Comparison of ENCODE assay signal across 38 cellular contexts in genomic region chr11:97072420-97072819, GRCh38.
"Had no signal": no experiment of that assay in that cellular context is flagged by ENCODE, and none has a peak within 500 bp of the region (broad histone marks: within the 10 kb centered on the region; RNA-seq: fewer than 3 reads in every experiment).

No MANE protein-coding gene starts in this region.

- H3K4me1 ChIP-seq: adrenal gland, ascending aorta, body of pancreas, breast epithelium had no signal

- H3K27me3 Mint-ChIP-seq: activated naive CD4-positive, alpha-beta T cell treated with anti-CD3 and anti-CD28 coated beads, Interleukin-2, amount 10 ng/mL, durations not matched to agents 7 days and 5 days; activated naive CD4-positive, alpha-beta T cell treated with anti-CD3 and anti-CD28 coated beads, Interleukin-2, amount 50 U/mL, for 24 hours; activated naive CD8-positive, alpha-beta T cell; activated naive CD8-positive, alpha-beta T cell treated with anti-CD3 and anti-CD28 coated beads for 36 hours; activated naive CD8-positive, alpha-beta T cell treated with anti-CD3 and anti-CD28 coated beads, Interleukin-2, amount 10 ng/mL, durations not matched to agents 7 days and 5 days; activated naive CD8-positive, alpha-beta T cell treated with anti-CD3 and anti-CD28 coated beads, Interleukin-2, amount 50 U/mL, for 24 hours; activated T-cell treated with anti-CD3 and anti-CD28 coated beads, Interleukin-2, amount 50 U/mL, for 24 hours; activated T-helper 17 cell treated with anti-CD3 and anti-CD28 coated beads, Interleukin-2, amount 50 U/mL, for 72 hours; central memory CD8-positive, alpha-beta T cell had no signal

- H3K36me3 Mint-ChIP-seq: activated naive CD4-positive, alpha-beta T cell treated with anti-CD3 and anti-CD28 coated beads, Interleukin-2, amount 10 ng/mL, durations not matched to agents 7 days and 5 days; activated naive CD4-positive, alpha-beta T cell treated with anti-CD3 and anti-CD28 coated beads, Interleukin-2, amount 50 U/mL, for 24 hours; activated naive CD8-positive, alpha-beta T cell; activated naive CD8-positive, alpha-beta T cell treated with anti-CD3 and anti-CD28 coated beads for 36 hours; activated naive CD8-positive, alpha-beta T cell treated with anti-CD3 and anti-CD28 coated beads, Interleukin-2, amount 10 ng/mL, durations not matched to agents 7 days and 5 days; brain had no signal

- H3K27me3 ChIP-seq: adrenal gland, ascending aorta, body of pancreas, brain microvascular endothelial cell, breast epithelium, cardiac muscle cell had no signal

- H3K4me3 ChIP-seq: adrenal gland, ascending aorta, body of pancreas, breast epithelium, cardiac muscle cell had no signal

- H3K4me1 Mint-ChIP-seq: activated naive CD4-positive, alpha-beta T cell treated with anti-CD3 and anti-CD28 coated beads, Interleukin-2, amount 10 ng/mL, durations not matched to agents 7 days and 5 days; activated naive CD4-positive, alpha-beta T cell treated with anti-CD3 and anti-CD28 coated beads, Interleukin-2, amount 50 U/mL, for 24 hours; activated naive CD8-positive, alpha-beta T cell treated with anti-CD3 and anti-CD28 coated beads for 36 hours; activated naive CD8-positive, alpha-beta T cell treated with anti-CD3 and anti-CD28 coated beads, Interleukin-2, amount 10 ng/mL, durations not matched to agents 7 days and 5 days; activated naive CD8-positive, alpha-beta T cell treated with anti-CD3 and anti-CD28 coated beads, Interleukin-2, amount 50 U/mL, for 24 hours; activated T-helper 17 cell treated with anti-CD3 and anti-CD28 coated beads, Interleukin-2, amount 50 U/mL, for 72 hours; brain; central memory CD8-positive, alpha-beta T cell had no signal

- H3K27ac Mint-ChIP-seq: activated naive CD4-positive, alpha-beta T cell treated with anti-CD3 and anti-CD28 coated beads for 36 hours; activated naive CD4-positive, alpha-beta T cell treated with anti-CD3 and anti-CD28 coated beads, Interleukin-2, amount 10 ng/mL, durations not matched to agents 7 days and 5 days; activated naive CD4-positive, alpha-beta T cell treated with anti-CD3 and anti-CD28 coated beads, Interleukin-2, amount 50 U/mL, for 24 hours; activated naive CD4-positive, alpha-beta T cell treated with anti-CD3 and anti-CD28 coated beads, Interleukin-2, amount 50 U/mL, for 72 hours; activated naive CD8-positive, alpha-beta T cell; activated naive CD8-positive, alpha-beta T cell treated with anti-CD3 and anti-CD28 coated beads for 36 hours; activated naive CD8-positive, alpha-beta T cell treated with anti-CD3 and anti-CD28 coated beads, Interleukin-2, amount 10 ng/mL, durations not matched to agents 7 days and 5 days; activated naive CD8-positive, alpha-beta T cell treated with anti-CD3 and anti-CD28 coated beads, Interleukin-2, amount 50 U/mL, for 24 hours; activated T-cell treated with anti-CD3 and anti-CD28 coated beads, Interleukin-2, amount 50 U/mL, for 24 hours; activated T-cell treated with anti-CD3 and anti-CD28 coated beads, Interleukin-2, amount 50 U/mL, for 72 hours; activated T-helper 1 cell treated with anti-CD3 and anti-CD28 coated beads, Interleukin-12 subunit alpha, Interleukin-12 subunit beta, Interleukin-2, Interleukin-4 antibody, amounts not matched to agents 30 ng/mL and 10 ng/mL and 1 ng/mL, durations not matched to agents 14 hours and 24 hours and 36 hours; activated T-helper 17 cell treated with anti-CD3 and anti-CD28 coated beads, Interleukin-2, amount 50 U/mL, for 72 hours; activated T-helper 2 cell treated with anti-CD3 and anti-CD28 coated beads, Interferon-gamma antibody, Interleukin-2, Interleukin-4, amounts not matched to agents 10 μg/mL and 5 μg/mL and 100 μg/mL, durations not matched to agents 14 hours and 24 hours and 36 hours; brain had no signal

- DNase-seq: activated effector memory CD4-positive, alpha-beta T cell treated with anti-CD3 and anti-CD28 coated beads, Interleukin-2, amount 50 U/mL, for 16 hours; activated effector memory CD4-positive, alpha-beta T cell treated with Interleukin-2 at 50 U/mL for 16 hours; activated gamma-delta T cell; activated gamma-delta T cell treated with Interleukin-2 at 50 U/mL for 16 hours; activated naive CD4-positive, alpha-beta T cell; activated naive CD4-positive, alpha-beta T cell treated with anti-CD3 and anti-CD28 coated beads for 36 hours; activated naive CD4-positive, alpha-beta T cell treated with anti-CD3 and anti-CD28 coated beads, Interleukin-2, amount 10 ng/mL, durations not matched to agents 7 days and 5 days; activated naive CD4-positive, alpha-beta T cell treated with anti-CD3 and anti-CD28 coated beads, Interleukin-2, amount 50 U/mL, for 16 hours; activated naive CD4-positive, alpha-beta T cell treated with Interleukin-2 at 50 U/mL for 16 hours; activated naive CD8-positive, alpha-beta T cell treated with anti-CD3 and anti-CD28 coated beads for 36 hours; activated naive CD8-positive, alpha-beta T cell treated with anti-CD3 and anti-CD28 coated beads, Interleukin-2, amount 10 ng/mL, durations not matched to agents 7 days and 5 days; activated naive CD8-positive, alpha-beta T cell treated with anti-CD3 and anti-CD28 coated beads, Interleukin-2, amount 50 U/mL, for 24 hours; activated T-cell treated with anti-CD3 and anti-CD28 coated beads, Interleukin-2, amount 50 U/mL, for 1 hour; activated T-cell treated with anti-CD3 and anti-CD28 coated beads, Interleukin-2, amount 50 U/mL, for 24 hours; activated T-cell treated with anti-CD3 and anti-CD28 coated beads, Interleukin-2, amount 50 U/mL, for 4 hours; activated T-cell treated with anti-CD3 and anti-CD28 coated beads, Interleukin-2, amount 50 U/mL, for 48 hours; activated T-cell treated with anti-CD3 and anti-CD28 coated beads, Interleukin-2, amount 50 U/mL, for 72 hours; adrenal gland; amniotic stem cell; amygdala; anterior cingulate cortex; aorta; body of pancreas; brain microvascular endothelial cell; caudate nucleus; central memory CD4-positive, alpha-beta T cell; cerebellar nuclear complex had no signal

- H3K4me3 Mint-ChIP-seq: activated naive CD4-positive, alpha-beta T cell treated with anti-CD3 and anti-CD28 coated beads for 36 hours; activated naive CD4-positive, alpha-beta T cell treated with anti-CD3 and anti-CD28 coated beads, Interleukin-2, amount 10 ng/mL, durations not matched to agents 7 days and 5 days; activated naive CD4-positive, alpha-beta T cell treated with anti-CD3 and anti-CD28 coated beads, Interleukin-2, amount 50 U/mL, for 24 hours; activated naive CD8-positive, alpha-beta T cell; activated naive CD8-positive, alpha-beta T cell treated with anti-CD3 and anti-CD28 coated beads for 36 hours; activated naive CD8-positive, alpha-beta T cell treated with anti-CD3 and anti-CD28 coated beads, Interleukin-2, amount 10 ng/mL, durations not matched to agents 7 days and 5 days; activated naive CD8-positive, alpha-beta T cell treated with anti-CD3 and anti-CD28 coated beads, Interleukin-2, amount 50 U/mL, for 24 hours; activated T-cell treated with anti-CD3 and anti-CD28 coated beads, Interleukin-2, amount 50 U/mL, for 24 hours; activated T-cell treated with anti-CD3 and anti-CD28 coated beads, Interleukin-2, amount 50 U/mL, for 4 hours; activated T-cell treated with anti-CD3 and anti-CD28 coated beads, Interleukin-2, amount 50 U/mL, for 72 hours; activated T-helper 1 cell treated with anti-CD3 and anti-CD28 coated beads, Interleukin-12 subunit alpha, Interleukin-12 subunit beta, Interleukin-2, Interleukin-4 antibody, amounts not matched to agents 30 ng/mL and 10 ng/mL and 1 ng/mL, durations not matched to agents 14 hours and 24 hours and 36 hours; activated T-helper 17 cell treated with anti-CD3 and anti-CD28 coated beads, Interleukin-2, amount 50 U/mL, for 72 hours; brain; central memory CD8-positive, alpha-beta T cell had no signal

- H3K36me3 ChIP-seq: adrenal gland, ascending aorta, brain microvascular endothelial cell, breast epithelium, cardiac muscle cell had no signal

- H3K27ac ChIP-seq: adrenal gland, ascending aorta, body of pancreas, brain microvascular endothelial cell, breast epithelium, cardiac muscle cell had no signal
